ENCODE assay signal across 18 cellular contexts in the genomic region with DNA sequence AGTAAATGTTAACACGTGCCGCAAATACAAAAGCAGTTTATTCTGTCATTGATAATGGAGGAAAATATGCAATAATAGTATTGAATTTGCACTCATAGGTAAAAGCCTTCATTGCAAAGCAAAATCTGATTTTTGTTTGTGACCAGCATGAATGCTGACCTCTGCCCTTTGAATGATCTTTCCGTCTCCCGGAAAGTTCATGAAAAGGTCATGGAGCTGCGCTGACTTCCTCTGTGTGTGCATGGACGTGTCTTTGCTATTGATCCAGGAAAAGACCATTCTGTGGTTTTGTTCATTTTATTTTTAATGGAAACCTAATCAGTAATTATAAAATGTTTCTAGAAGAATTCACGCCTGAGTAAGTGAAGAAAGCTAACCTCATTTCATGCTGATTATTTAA.
DNase-seq lines count a peak whose midpoint lies in the region; ATAC-seq, FAIRE-seq and TF ChIP-seq lines count a peak whose summit lies in the region.
"Had no signal": no experiment of that assay in that cellular context is flagged by ENCODE, and none has a peak within 500 bp of the region (broad histone marks: within the 10 kb centered on the region; RNA-seq: fewer than 3 reads in every experiment).

No MANE protein-coding gene starts in this region.

- intact Hi-C loops in K562 (cut with micrococcal nuclease) (no loop called here), HepG2 (cut with micrococcal nuclease; ENCODE audit: unreplicated experiment) (no loop called here)
- intact Hi-C loops in CD4-positive, alpha-beta memory T cell (cut with micrococcal nuclease), result no loop called here

- H3K27me3 Mint-ChIP-seq in nephron progenitor cell (ENCODE audit: low read depth, poor library complexity), result no peaks in the 10 kb centered on the region
- peaks cover 18% of the 10 kb centered on the region for H3K27me3 Mint-ChIP-seq in type B pancreatic cell
- H3K27me3 Mint-ChIP-seq in CD4-positive, alpha-beta memory T cell, result peaks cover 5 to 22% of the 10 kb centered on the region in 2 donors

- H3K36me3 ChIP-seq in K562 (ENCODE audit: control insufficient read depth, insufficient read depth, low read length) (no peaks in the 10 kb centered on the region), HepG2 (replicated peaks in 1 of 2; ENCODE audit: control insufficient read depth in 1 of 2, insufficient read depth in 2 of 2, low read length in 2 of 2) (no peaks in the 10 kb centered on the region)
- no peaks in the 10 kb centered on the region for H3K36me3 ChIP-seq in CD4-positive, alpha-beta memory T cell (ENCODE audit: insufficient read depth, low read length)
- H3K36me3 ChIP-seq: BLaER1 treated with 17β-estradiol and CSF1 and Interleukin-3, amounts not matched to agents 10 nM and 100 nM had no signal

- no peak for TF ChIP-seq POLR2A in K562 (conservative IDR thresholded peaks at IDR 0.05)
- TF ChIP-seq POLR2A in HepG2 (IDR thresholded peaks at IDR 0.05; ENCODE audit: insufficient read depth in 1 of 2, low read depth in 2 of 2, low read length in 2 of 2), result no peak

- BruUV-seq in K562 (replicated peaks; lab: Mats Ljungman, UMichigan) (no TSS peak), HepG2 (replicated peaks; lab: Mats Ljungman, UMichigan) (no TSS peak)

- TF ChIP-seq RAD21 in K562 (CRISPR knock-in tag; conservative IDR thresholded peaks at IDR 0.05 in 1 of 2, IDR thresholded peaks at IDR 0.05 in 1 of 2), result no peak
- TF ChIP-seq RAD21 in HepG2 (CRISPR knock-in tag; IDR thresholded peaks at IDR 0.05), result no peak

- H3K36me3 Mint-ChIP-seq in nephron progenitor cell (ENCODE audit: low read depth), result peaks cover 10% of the 10 kb centered on the region
- no peaks in the 10 kb centered on the region for H3K36me3 Mint-ChIP-seq in type B pancreatic cell
- H3K36me3 Mint-ChIP-seq in CD4-positive, alpha-beta memory T cell, result no peaks in the 10 kb centered on the region
- H3K36me3 Mint-ChIP-seq: CD8-positive, alpha-beta memory T cell had no signal

- DNase-seq in K562 (ENCODE audit: extremely low read depth in 1 of 4, low spot score in 3 of 4) (no peak), HepG2 (ENCODE audit: low spot score) (peak; percentile 6), nephron progenitor cell (peak; percentile 21), type B pancreatic cell (ENCODE audit: extremely low spot score, unreplicated experiment) (no peak), NCI-H1092 (lab: John Stamatoyannopoulos, UW) (no peak)
- no peak for DNase-seq in CD4-positive, alpha-beta memory T cell
- DNase-seq: Caco-2; CD8-positive, alpha-beta memory T cell; DMS79 treated with DMSO at 0.1 percent for 48 hours; GF-D8; GOT3; H7; HFFc6 had no signal

- H3K9me3 Mint-ChIP-seq in nephron progenitor cell (peaks cover 9% of the 10 kb centered on the region), type B pancreatic cell (no peaks in the 10 kb centered on the region)
- no peaks in the 10 kb centered on the region for H3K9me3 Mint-ChIP-seq in CD4-positive, alpha-beta memory T cell
- H3K9me3 Mint-ChIP-seq: CD8-positive, alpha-beta memory T cell; HFFc6 had no signal

- ATAC-seq in K562 (no peak), HepG2 (no peak), GM21825 (IDR thresholded peaks at IDR 0.05; ENCODE audit: unreplicated experiment) (no peak)
- ATAC-seq: HCT116 had no signal

- H4K20me1 ChIP-seq in K562 (replicated peaks; ENCODE audit: control insufficient read depth, insufficient read depth, low read length) (no peaks in the 10 kb centered on the region), HepG2 (ENCODE audit: insufficient read depth, low read length) (no peaks in the 10 kb centered on the region)
- H4K20me1 ChIP-seq: BLaER1 treated with 17β-estradiol and CSF1 and Interleukin-3, amounts not matched to agents 10 nM and 100 nM had no signal

- H3K27ac ChIP-seq in K562 (ENCODE audit: extremely low read depth, low read depth, low read length), result no peak overlapping the region
- H3K27ac ChIP-seq in HepG2 (ENCODE audit: extremely low read length, insufficient read depth, low read length), result no peak overlapping the region
- H3K27ac ChIP-seq in CD4-positive, alpha-beta memory T cell (ENCODE audit: low read depth, low read length), result no peak overlapping the region
- H3K27ac ChIP-seq: BLaER1 treated with 17β-estradiol and CSF1 and Interleukin-3, amounts not matched to agents 10 nM and 100 nM; HL-60 had no signal

- POLR2A ChIA-PET in K562 (lab: Yijun Ruan, JAX) (interaction anchor here (1.3 kb wide), 1 partner anchor 16 kb away, joined by 3 read pairs; no protein-coding TSS in a partner anchor), HepG2 (lab: Yijun Ruan, JAX) (no interaction called here)
- POLR2A ChIA-PET in CD4-positive, alpha-beta memory T cell (lab: Charles Lee; ENCODE audit: partially characterized antibody), result no interaction called here

- H3K4me1 Mint-ChIP-seq in nephron progenitor cell, result peaks cover 67% of the 10 kb centered on the region
- peaks cover 29% of the 10 kb centered on the region for H3K4me1 Mint-ChIP-seq in type B pancreatic cell (ENCODE audit: unreplicated experiment)
- no peaks in the 10 kb centered on the region for H3K4me1 Mint-ChIP-seq in CD4-positive, alpha-beta memory T cell
- H3K4me1 Mint-ChIP-seq: B cell; CD8-positive, alpha-beta memory T cell had no signal

- in situ Hi-C loops in K562 (cut with MboI), result no loop called here
- in situ Hi-C loops in HepG2 (cut with HindIII; ENCODE audit: extremely low pct_ligation_motif_present, low pct_unique_long_range_greater_than_20kb), result no loop called here

- H3K4me2 ChIP-seq in K562 (ENCODE audit: insufficient read depth, low read length) (no peak overlapping the region), HepG2 (ENCODE audit: low read depth, low read length) (no peak overlapping the region)
- H3K4me2 ChIP-seq: BLaER1 treated with 17β-estradiol and CSF1 and Interleukin-3, amounts not matched to agents 10 nM and 100 nM had no signal

- peak overlapping the region; percentile 97 for H3K27ac Mint-ChIP-seq in nephron progenitor cell
- no peak overlapping the region for H3K27ac Mint-ChIP-seq in type B pancreatic cell
- no peak overlapping the region for H3K27ac Mint-ChIP-seq in CD4-positive, alpha-beta memory T cell
- H3K27ac Mint-ChIP-seq: B cell, HFFc6 had no signal

- 2% methylated on average over 7 of the region's 7 CpGs for WGBS in K562 (ENCODE audit: insufficient coverage, low coverage, missing lambda C conversion rate)
- WGBS in HepG2 (ENCODE audit: low lambda C conversion rate), result 32% methylated on average over 7 of the region's 7 CpGs

- no peaks in the 10 kb centered on the region; a peak in 1 of 5 replicates for H3K27me3 ChIP-seq in K562 (ENCODE audit: control insufficient read depth in 2 of 2, insufficient read depth in 2 of 2, low read length in 2 of 2)
- peaks cover 0 to 7% of the 10 kb centered on the region in 2 experiments; a peak in 1 of 5 replicates for H3K27me3 ChIP-seq in HepG2 (ENCODE audit: control insufficient read depth in 1 of 2, insufficient read depth in 2 of 2, low read length in 2 of 2)
- no peaks in the 10 kb centered on the region for H3K27me3 ChIP-seq in CD4-positive, alpha-beta memory T cell (ENCODE audit: insufficient read depth, low read length)
- H3K27me3 ChIP-seq: BLaER1 treated with 17β-estradiol and CSF1 and Interleukin-3, amounts not matched to agents 10 nM and 100 nM had no signal

- no peak overlapping the region for H2AFZ ChIP-seq in K562 (ENCODE audit: low read depth, low read length)
- no peak overlapping the region for H2AFZ ChIP-seq in HepG2 (ENCODE audit: low read length)

- H3K4me3 ChIP-seq in K562 (no peak overlapping the region), HepG2 (replicated peaks in 1 of 3; ENCODE audit: insufficient read depth in 1 of 3, low read depth in 2 of 3, low read length in 3 of 3) (no peak overlapping the region)
- no peak overlapping the region for H3K4me3 ChIP-seq in CD4-positive, alpha-beta memory T cell (ENCODE audit: low read length in 2 of 2)
- H3K4me3 ChIP-seq: BLaER1 treated with 17β-estradiol and CSF1 and Interleukin-3, amounts not matched to agents 10 nM and 100 nM had no signal

- no peak for TF ChIP-seq CTCF in K562 (IDR thresholded peaks at IDR 0.05 in 2 of 3, conservative IDR thresholded peaks at IDR 0.05 in 1 of 3; ENCODE audit: insufficient read depth in 2 of 3, low read depth in 1 of 3, low read length in 3 of 3)
- no peak for TF ChIP-seq CTCF in HepG2 (CRISPR knock-in tag; IDR thresholded peaks at IDR 0.05)
- TF ChIP-seq CTCF in nephron progenitor cell (IDR thresholded peaks at IDR 0.05), result no peak
- no peak for TF ChIP-seq CTCF in type B pancreatic cell (conservative IDR thresholded peaks at IDR 0.05)

- FAIRE-seq in K562 (lab: Jason Lieb, UNC), result no peak
- FAIRE-seq in HepG2 (lab: Jason Lieb, UNC), result no peak

- H3K9me1 ChIP-seq in K562 (ENCODE audit: control insufficient read depth, insufficient read depth, low read length), result no peaks in the 10 kb centered on the region

- H3K4me1 ChIP-seq in K562 (replicated peaks in 1 of 2; ENCODE audit: control insufficient read depth in 2 of 2, insufficient read depth in 2 of 2, low read length in 2 of 2) (no peaks in the 10 kb centered on the region), HepG2 (ENCODE audit: insufficient read depth, low read length) (peaks cover 8% of the 10 kb centered on the region; the same call in 1 of the 2 replicates)
- no peaks in the 10 kb centered on the region for H3K4me1 ChIP-seq in CD4-positive, alpha-beta memory T cell (ENCODE audit: insufficient read depth, low read length)
- H3K4me1 ChIP-seq: BLaER1 treated with 17β-estradiol and CSF1 and Interleukin-3, amounts not matched to agents 10 nM and 100 nM; Caco-2 had no signal

- H3K9ac ChIP-seq in K562 (ENCODE audit: insufficient read depth in 1 of 2, low read depth in 2 of 2, low read length in 2 of 2), result no peak overlapping the region
- H3K9ac ChIP-seq in HepG2 (ENCODE audit: insufficient read depth, low read depth, low read length), result no peak overlapping the region
- H3K9ac ChIP-seq: BLaER1 treated with 17β-estradiol and CSF1 and Interleukin-3, amounts not matched to agents 10 nM and 100 nM had no signal

- no peaks in the 10 kb centered on the region for H3K9me3 ChIP-seq in K562 (replicated peaks; ENCODE audit: control insufficient read depth, insufficient read depth, low read depth, low read length)
- no peaks in the 10 kb centered on the region for H3K9me3 ChIP-seq in HepG2 (ENCODE audit: low read length)
- no peaks in the 10 kb centered on the region for H3K9me3 ChIP-seq in CD4-positive, alpha-beta memory T cell (ENCODE audit: control insufficient read depth in 1 of 2, low read length in 2 of 2)
- H3K9me3 ChIP-seq: BLaER1 treated with 17β-estradiol and CSF1 and Interleukin-3, amounts not matched to agents 10 nM and 100 nM; Caco-2 had no signal

- CTCF ChIA-PET in K562 (lab: Yijun Ruan, JAX; ENCODE audit: low intra/inter-chr PET ratio), result no interaction called here
- CTCF ChIA-PET in HepG2 (lab: Yijun Ruan, JAX; ENCODE audit: low intra/inter-chr PET ratio, low total read pairs), result no interaction called here
- CTCF ChIA-PET in CD4-positive, alpha-beta memory T cell (lab: Charles Lee; ENCODE audit: partially characterized antibody), result interaction anchor here (1.3 kb wide), 1 partner anchor 43 kb away, joined by 3 read pairs; no protein-coding TSS in a partner anchor

- TF ChIP-seq EP300 in K562 (IDR thresholded peaks at IDR 0.05; ENCODE audit: low read length), result no peak
- no peak for TF ChIP-seq EP300 in HepG2 (IDR thresholded peaks at IDR 0.05; ENCODE audit: low read depth in 2 of 2, low read length in 2 of 2)
- TF ChIP-seq EP300 in HepG2 (CRISPR knock-in tag; IDR thresholded peaks at IDR 0.05; ENCODE audit: borderline replicate concordance), result no peak

- no peaks in the 10 kb centered on the region for H3K79me2 ChIP-seq in K562 (ENCODE audit: control insufficient read depth, insufficient read depth, low read length)
- no peaks in the 10 kb centered on the region for H3K79me2 ChIP-seq in HepG2 (ENCODE audit: insufficient read depth, low read length)

- H3K4me3 Mint-ChIP-seq in nephron progenitor cell, result peak overlapping the region; percentile 71
- H3K4me3 Mint-ChIP-seq in type B pancreatic cell, result peak overlapping the region; percentile 13
- H3K4me3 Mint-ChIP-seq in CD4-positive, alpha-beta memory T cell, result no peak overlapping the region
- H3K4me3 Mint-ChIP-seq: B cell; CD8-positive, alpha-beta memory T cell; HFFc6 had no signal

Comparison
In these comparisons a context has a peak if more than half of its experiments do, and no peak if none do; other contexts are left out.
1. DNase-seq: peak in HepG2 (single experiment) and nephron progenitor cell (single experiment); none in K562 (0 of 4), type B pancreatic cell (single experiment), CD4-positive, alpha-beta memory T cell (0 of 5) and NCI-H1092 (single experiment).
2. H3K4me3 Mint-ChIP-seq: peak in nephron progenitor cell (single experiment) and type B pancreatic cell (single experiment); none in CD4-positive, alpha-beta memory T cell (0 of 8).